Comparison of ENCODE assay signal across 15 cellular contexts in genomic region chr10:129771024-129771423, GRCh38.
"Had no signal": no experiment of that assay in that cellular context is flagged by ENCODE, and none has a peak within 500 bp of the region (broad histone marks: within the 10 kb centered on the region; RNA-seq: fewer than 3 reads in every experiment).

No MANE protein-coding gene starts in this region.

- H3K4me3 Mint-ChIP-seq: activated naive CD8-positive, alpha-beta T cell treated with anti-CD3 and anti-CD28 coated beads, Interleukin-2, amount 50 U/mL, for 24 hours; activated T-cell treated with anti-CD3 and anti-CD28 coated beads, Interleukin-2, amount 50 U/mL, for 4 hours; T-cell had no signal

- H3K4me1 Mint-ChIP-seq: activated naive CD8-positive, alpha-beta T cell treated with anti-CD3 and anti-CD28 coated beads, Interleukin-2, amount 50 U/mL, for 24 hours; T-cell had no signal

- H3K4me1 ChIP-seq: ascending aorta, gastrocnemius medialis, heart right ventricle, prostate gland had no signal

- H3K9me3 ChIP-seq: ascending aorta, gastrocnemius medialis, heart right ventricle, prostate gland had no signal

- H3K27ac Mint-ChIP-seq: activated naive CD8-positive, alpha-beta T cell treated with anti-CD3 and anti-CD28 coated beads, Interleukin-2, amount 50 U/mL, for 24 hours; T-cell had no signal

- H3K9me3 Mint-ChIP-seq: activated naive CD8-positive, alpha-beta T cell treated with anti-CD3 and anti-CD28 coated beads, Interleukin-2, amount 50 U/mL, for 24 hours had no signal

- ATAC-seq: activated naive CD8-positive, alpha-beta T cell treated with anti-CD3 and anti-CD28 coated beads, Interleukin-2, amount 50 U/mL, for 24 hours; activated T-cell treated with anti-CD3 and anti-CD28 coated beads, Interleukin-2, amount 50 U/mL, for 4 hours; gastrocnemius medialis; heart right ventricle; sciatic nerve; T-cell had no signal

- H3K27me3 Mint-ChIP-seq: activated naive CD8-positive, alpha-beta T cell treated with anti-CD3 and anti-CD28 coated beads, Interleukin-2, amount 50 U/mL, for 24 hours; T-cell had no signal

- H3K27ac ChIP-seq: ascending aorta, epithelial cell of prostate, gastrocnemius medialis, heart right ventricle, prostate gland, SK-N-MC had no signal

- H3K27me3 ChIP-seq: ascending aorta, gastrocnemius medialis, heart right ventricle had no signal

- H3K4me3 ChIP-seq: ascending aorta, gastrocnemius medialis, heart right ventricle, prostate gland, SK-N-MC had no signal

- DNase-seq: activated CD4-positive, alpha-beta T cell treated with anti-CD3 and anti-CD28 coated beads for 48 hours; activated naive CD4-positive, alpha-beta T cell; activated naive CD8-positive, alpha-beta T cell treated with anti-CD3 and anti-CD28 coated beads, Interleukin-2, amount 50 U/mL, for 24 hours; activated T-cell treated with anti-CD3 and anti-CD28 coated beads, Interleukin-2, amount 50 U/mL, for 4 hours; effector CD4-positive, alpha-beta T cell; gastrocnemius medialis; heart right ventricle; stimulated activated CD4-positive, alpha-beta T cell treated with anti-CD3 and anti-CD28 coated beads, Interleukin-2, amount 100 ng/mL, for 24 hours; stimulated activated naive CD4-positive, alpha-beta T cell had no signal

- H3K36me3 ChIP-seq: gastrocnemius medialis, prostate gland had no signal
